29 cellular contexts compared by ENCODE assay signal in the genomic region with DNA sequence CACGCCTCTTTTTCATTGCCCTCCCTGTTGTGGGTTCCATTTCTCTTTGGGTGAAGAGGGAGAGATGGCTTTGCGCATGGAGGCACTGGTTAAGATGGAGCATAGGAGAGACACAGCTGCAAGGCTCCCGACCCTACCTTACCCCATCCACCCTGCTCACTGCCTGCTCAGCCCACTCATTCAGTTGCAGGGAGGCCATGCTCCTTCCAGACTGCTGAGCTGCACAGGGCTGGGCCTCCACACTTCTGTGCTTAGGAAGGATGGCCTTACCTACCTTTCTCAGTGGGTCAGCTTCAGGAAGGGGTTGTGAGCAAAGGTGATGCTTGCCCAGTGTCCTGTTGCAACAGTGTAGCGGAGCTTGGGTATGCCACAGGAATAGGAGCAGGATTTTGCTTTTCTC.
"Had no signal": no experiment of that assay in that cellular context is flagged by ENCODE, and none has a peak within 500 bp of the region (broad histone marks: within the 10 kb centered on the region; RNA-seq: fewer than 3 reads in every experiment).

No MANE protein-coding gene starts in this region.

- H2AFZ ChIP-seq: parathyroid adenoma had no signal

- DNase-seq: hippocampal formation; kidney glomerular epithelial cell; left cardiac atrium; left lung; lower lobe of right lung; mammary epithelial cell; mesendoderm; naive thymus-derived CD8-positive, alpha-beta T cell; occipital lobe; stimulated activated CD4-positive, alpha-beta T cell treated with anti-CD3 and anti-CD28 coated beads, Interleukin-12 subunit alpha, Interleukin-12 subunit beta, amount 100 ng/mL, for 4 hours; stimulated activated CD4-positive, alpha-beta T cell treated with anti-CD3 and anti-CD28 coated beads, Interleukin-15, amount 100 ng/mL, for 24 hours; stimulated activated CD4-positive, alpha-beta T cell treated with anti-CD3 and anti-CD28 coated beads, Interleukin-2, amount 100 ng/mL, for 24 hours; stimulated activated CD4-positive, alpha-beta T cell treated with anti-CD3 and anti-CD28 coated beads, Interleukin-4, amount 100 ng/mL, for 1 hour; stimulated activated naive CD4-positive, alpha-beta T cell; tibial artery had no signal

- H3K27me3 Mint-ChIP-seq: progenitor cell of endocrine pancreas, type B pancreatic cell had no signal

- H3K4me2 ChIP-seq: smooth muscle cell had no signal

- H3K27ac ChIP-seq: left lung, lower lobe of right lung, neutrophil, parathyroid adenoma, right atrium auricular region, right lobe of liver, suprapubic skin, thoracic aorta, tibial artery, vagina had no signal

- H3K9ac ChIP-seq: parathyroid adenoma had no signal

- H3K4me3 Mint-ChIP-seq: naive thymus-derived CD8-positive, alpha-beta T cell; nephron; neural crest cell; stimulated activated naive CD8-positive, alpha-beta T cell treated with anti-CD3 and anti-CD28 coated beads, Interleukin-15, Interleukin-2, amounts not matched to agents 100 ng/mL and 50 ng/mL, for 24 hours; type B pancreatic cell had no signal

- H3K27me3 ChIP-seq: left lung, neutrophil, right atrium auricular region, right lobe of liver, suprapubic skin, tibial artery, vagina had no signal

- H3K27ac Mint-ChIP-seq: naive thymus-derived CD8-positive, alpha-beta T cell; nephron; progenitor cell of endocrine pancreas; stimulated activated naive CD8-positive, alpha-beta T cell treated with anti-CD3 and anti-CD28 coated beads, Interleukin-15, Interleukin-2, amounts not matched to agents 100 ng/mL and 50 ng/mL, for 24 hours; type B pancreatic cell had no signal

- H3K4me3 ChIP-seq: left lung, lower lobe of right lung, right atrium auricular region, right lobe of liver, smooth muscle cell, suprapubic skin, thoracic aorta, tibial artery, vagina had no signal

- H3K36me3 ChIP-seq: neutrophil had no signal

- FAIRE-seq: keratinocyte had no signal

- H3K9me3 ChIP-seq: neutrophil, right lobe of liver, suprapubic skin, vagina had no signal
